Comparison of ENCODE assay signal across 1 cellular context in the genomic region with DNA sequence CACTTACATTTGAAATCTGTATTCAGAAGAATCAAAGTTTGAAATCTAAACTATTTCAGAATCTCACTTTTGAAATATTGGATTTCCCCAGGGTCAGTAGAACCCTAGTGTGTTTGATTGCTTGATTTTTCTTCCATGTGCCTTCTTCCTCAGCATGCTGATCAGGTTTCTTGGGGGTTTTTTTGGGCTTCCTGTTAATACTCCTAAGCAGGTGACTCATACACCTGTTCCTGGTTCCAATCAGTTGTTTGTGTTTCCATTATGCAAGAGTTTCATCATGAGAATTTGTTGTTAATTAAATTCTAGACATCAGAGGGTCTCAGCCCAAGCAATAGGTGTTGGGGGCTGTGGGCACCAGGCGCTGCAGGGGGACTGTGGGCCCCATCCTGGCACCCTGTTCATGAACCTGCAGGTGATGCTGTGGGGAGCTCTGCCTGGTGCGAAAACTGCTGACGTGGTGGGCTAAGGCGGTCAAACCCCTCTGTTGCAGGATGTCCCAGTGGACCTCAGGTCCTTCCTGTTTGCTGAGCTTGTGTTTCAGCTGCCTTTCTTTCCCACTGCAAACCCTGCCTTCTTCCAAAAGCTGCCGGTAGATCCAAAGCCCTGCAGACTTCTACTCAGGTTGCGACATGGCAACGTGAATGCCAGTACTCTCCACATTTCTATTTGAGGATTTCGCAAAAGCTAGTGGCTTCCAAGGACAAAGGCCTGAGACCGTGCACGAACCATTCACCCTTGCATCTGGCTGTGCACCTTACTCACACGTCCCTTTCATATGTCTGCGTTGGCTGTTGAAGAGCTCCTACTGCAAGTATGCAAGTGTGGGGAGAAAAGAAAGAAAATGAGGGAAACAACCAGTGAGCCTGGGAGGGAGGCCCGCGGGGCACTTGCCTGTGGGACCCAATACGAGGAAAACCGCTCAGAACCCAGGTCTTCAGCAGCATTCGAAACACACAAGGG.
TF ChIP-seq lines count a peak whose summit lies in the region.

No MANE protein-coding gene starts in this region.

TF ChIP-seq in HCT116, 20 proteins besides CTCF, POLR2A, EP300 and RAD21 (continued from another document):
- TF ChIP-seq REST (IDR thresholded peaks at IDR 0.05; ENCODE audit: low read depth), result no peak
- no peak for TF ChIP-seq ELF1 (IDR thresholded peaks at IDR 0.05; ENCODE audit: borderline replicate concordance, low read depth)
- TF ChIP-seq TCF7L2 (IDR thresholded peaks at IDR 0.05; ENCODE audit: borderline replicate concordance, extremely low read depth, insufficient read depth, insufficient read length), result no peak
- no peak for TF ChIP-seq CEBPB (IDR thresholded peaks at IDR 0.05; ENCODE audit: low read depth)
